11 cellular contexts compared by ENCODE assay signal in the genomic region with DNA sequence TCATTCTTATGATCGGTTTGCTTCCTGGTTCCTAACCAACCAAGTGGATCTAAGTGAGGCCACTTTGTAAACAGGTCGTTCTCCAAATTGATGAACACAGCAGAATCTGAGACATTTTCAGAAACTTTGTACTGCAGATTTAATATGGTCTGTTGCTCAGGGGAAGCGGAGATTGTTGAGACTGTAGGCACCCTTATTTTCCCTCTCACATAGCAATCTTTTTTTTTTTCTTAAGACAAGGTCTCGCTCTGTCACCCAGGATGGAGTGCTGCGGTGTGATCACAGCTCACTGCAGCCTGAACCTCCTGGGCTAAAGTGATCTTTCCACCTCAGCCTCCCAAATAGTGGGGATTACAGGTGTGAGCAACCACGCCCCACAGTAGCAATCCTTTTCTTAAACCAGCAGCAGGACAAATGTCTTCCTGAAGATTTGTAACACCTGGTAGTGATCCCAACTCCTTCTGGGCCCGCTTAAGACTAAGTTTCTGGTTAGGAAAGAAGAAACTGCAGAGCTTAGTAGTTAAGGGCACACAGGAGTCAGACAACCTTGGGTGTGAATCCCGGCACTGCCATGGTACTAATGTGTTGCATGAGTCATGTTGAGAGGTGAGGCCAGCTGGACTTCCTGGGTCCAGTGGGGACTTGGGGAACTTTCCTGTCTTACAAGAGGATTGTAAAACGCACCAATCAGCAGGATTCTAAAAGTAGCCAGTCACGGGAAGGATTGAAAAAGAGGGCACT. TPM values are rescaled to one million over a fixed set of nuclear protein-coding genes. Genes with fewer than 3 reads are reported as not detected.
DNase-seq lines count a peak whose midpoint lies in the region; ATAC-seq and TF ChIP-seq lines count a peak whose summit lies in the region.
"Had no signal": no experiment of that assay in that cellular context is flagged by ENCODE, and none has a peak within 500 bp of the region (broad histone marks: within the 10 kb centered on the region; RNA-seq: fewer than 3 reads in every experiment).

No MANE protein-coding gene starts in this region.

- H3F3A ChIP-seq in SU-DHL-6 (ENCODE audit: insufficient read depth): peaks cover 58% of the 10 kb centered on the region

- H3K4me3 Mint-ChIP-seq in activated CD4-positive, alpha-beta T cell treated with anti-CD3 and anti-CD28 coated beads, Interleukin-2, amount 10 ng/mL, durations not matched to agents 7 days and 5 days: no peak overlapping the region
- peak overlapping the region in 3 of 5 donors; percentile 18 to 50 (median 49) for H3K4me3 Mint-ChIP-seq in immature natural killer cell
- peak overlapping the region; percentile 48 to 67 for H3K4me3 Mint-ChIP-seq in stimulated activated naive B cell treated with anti-CD40 and anti-IgM and Interleukin-4, amounts not matched to agents 10 μg/mL and 1 μg/mL and 100 μg/mL, for 72 hours

- no peak overlapping the region for H2AFZ ChIP-seq in SU-DHL-6 (ENCODE audit: low read depth, low read length, severe bottlenecking)

- H3K4me3 ChIP-seq in SU-DHL-6 (ENCODE audit: insufficient read depth, low read length, poor library complexity, severe bottlenecking): peak overlapping the region; percentile 4
- H3K4me3 ChIP-seq: esophagus muscularis mucosa, SK-N-MC had no signal

- H4K20me1 ChIP-seq in SU-DHL-6 (ENCODE audit: low read depth, low read length): no peaks in the 10 kb centered on the region

- peaks cover 39% of the 10 kb centered on the region for H3K4me1 Mint-ChIP-seq in activated CD4-positive, alpha-beta T cell treated with anti-CD3 and anti-CD28 coated beads, Interleukin-2, amount 10 ng/mL, durations not matched to agents 7 days and 5 days
- H3K4me1 Mint-ChIP-seq in immature natural killer cell: peaks cover 38 to 40% of the 10 kb centered on the region in 2 donors
- peaks cover 34 to 45% of the 10 kb centered on the region in 2 donors for H3K4me1 Mint-ChIP-seq in stimulated activated naive B cell treated with anti-CD40 and anti-IgM and Interleukin-4, amounts not matched to agents 10 μg/mL and 1 μg/mL and 100 μg/mL, for 72 hours

- H3K36me3 ChIP-seq in SU-DHL-6 (ENCODE audit: low read length): no peaks in the 10 kb centered on the region
- H3K36me3 ChIP-seq: esophagus muscularis mucosa had no signal

- peak overlapping the region; percentile 71 for H3K9ac ChIP-seq in SU-DHL-6 (ENCODE audit: low read length)

- ATAC-seq in stimulated activated naive B cell treated with anti-CD40 and anti-IgM and Interleukin-4, amounts not matched to agents 10 μg/mL and 1 μg/mL and 100 μg/mL, for 72 hours (replicated peaks): no peak
- no peak for ATAC-seq in HG02763 (IDR thresholded peaks at IDR 0.05; ENCODE audit: unreplicated experiment)

- no peaks in the 10 kb centered on the region for H3K27me3 ChIP-seq in SU-DHL-6 (ENCODE audit: low read length)
- H3K27me3 ChIP-seq: esophagus muscularis mucosa had no signal

- POLR2A ChIA-PET in activated CD4-positive, alpha-beta T cell treated with anti-CD3 and anti-CD28 coated beads, Interleukin-2, amount 10 ng/mL, durations not matched to agents 7 days and 5 days (lab: Charles Lee): no interaction called here

- no peaks in the 10 kb centered on the region for H3K9me2 ChIP-seq in SU-DHL-6 (replicated peaks; ENCODE audit: insufficient read depth, low read length)

- peak overlapping the region; percentile 87 for H3K4me2 ChIP-seq in SU-DHL-6 (ENCODE audit: low read depth, low read length, poor library complexity, severe bottlenecking)

- H3K27me3 Mint-ChIP-seq in activated CD4-positive, alpha-beta T cell treated with anti-CD3 and anti-CD28 coated beads, Interleukin-2, amount 10 ng/mL, durations not matched to agents 7 days and 5 days: peaks cover 16% of the 10 kb centered on the region
- peaks cover 15 to 20% (median 19%) of the 10 kb centered on the region in 3 donors for H3K27me3 Mint-ChIP-seq in immature natural killer cell (ENCODE audit: low read depth in 3 of 3)
- no peaks in the 10 kb centered on the region for H3K27me3 Mint-ChIP-seq in stimulated activated naive B cell treated with anti-CD40 and anti-IgM and Interleukin-4, amounts not matched to agents 10 μg/mL and 1 μg/mL and 100 μg/mL, for 72 hours

- no peaks in the 10 kb centered on the region for H3K79me2 ChIP-seq in SU-DHL-6 (ENCODE audit: insufficient read depth, low read length)

- no peaks in the 10 kb centered on the region for H3K9me3 Mint-ChIP-seq in activated CD4-positive, alpha-beta T cell treated with anti-CD3 and anti-CD28 coated beads, Interleukin-2, amount 10 ng/mL, durations not matched to agents 7 days and 5 days
- no peaks in the 10 kb centered on the region for H3K9me3 Mint-ChIP-seq in immature natural killer cell
- H3K9me3 Mint-ChIP-seq in stimulated activated naive B cell treated with anti-CD40 and anti-IgM and Interleukin-4, amounts not matched to agents 10 μg/mL and 1 μg/mL and 100 μg/mL, for 72 hours: peaks cover 3 to 4% of the 10 kb centered on the region in 2 donors

- TF ChIP-seq CTCF in SU-DHL-6 (IDR thresholded peaks at IDR 0.05; ENCODE audit: insufficient read depth, low read length, poor library complexity, severe bottlenecking): no peak

- CTCF ChIA-PET in activated CD4-positive, alpha-beta T cell treated with anti-CD3 and anti-CD28 coated beads, Interleukin-2, amount 10 ng/mL, durations not matched to agents 7 days and 5 days (lab: Charles Lee): interaction anchor here (1.0 to 5.5 kb wide), 2 partner anchors 14 to 49 kb away, joined by 3 to 48 read pairs; no protein-coding TSS in a partner anchor

- peaks cover 5% of the 10 kb centered on the region for H3K36me3 Mint-ChIP-seq in activated CD4-positive, alpha-beta T cell treated with anti-CD3 and anti-CD28 coated beads, Interleukin-2, amount 10 ng/mL, durations not matched to agents 7 days and 5 days (ENCODE audit: low read depth)
- H3K36me3 Mint-ChIP-seq in immature natural killer cell: no peaks in the 10 kb centered on the region
- peaks cover 2 to 4% of the 10 kb centered on the region in 2 donors for H3K36me3 Mint-ChIP-seq in stimulated activated naive B cell treated with anti-CD40 and anti-IgM and Interleukin-4, amounts not matched to agents 10 μg/mL and 1 μg/mL and 100 μg/mL, for 72 hours

- H3K9me3 ChIP-seq in SU-DHL-6 (ENCODE audit: insufficient read depth, low read length): no peaks in the 10 kb centered on the region
- H3K9me3 ChIP-seq: esophagus muscularis mucosa had no signal

- H3K27ac Mint-ChIP-seq in activated CD4-positive, alpha-beta T cell treated with anti-CD3 and anti-CD28 coated beads, Interleukin-2, amount 10 ng/mL, durations not matched to agents 7 days and 5 days: peak overlapping the region; percentile 99
- H3K27ac Mint-ChIP-seq in immature natural killer cell: peak overlapping the region; percentile 96 to 99 (median 99)
- H3K27ac Mint-ChIP-seq in stimulated activated naive B cell treated with anti-CD40 and anti-IgM and Interleukin-4, amounts not matched to agents 10 μg/mL and 1 μg/mL and 100 μg/mL, for 72 hours: peak overlapping the region; percentile 100

- H3K27ac ChIP-seq in SU-DHL-6 (ENCODE audit: low read depth, low read length): peak overlapping the region; percentile 99
- H3K27ac ChIP-seq: SK-N-MC had no signal

- DNase-seq in activated CD4-positive, alpha-beta T cell treated with anti-CD3 and anti-CD28 coated beads, Interleukin-2, amount 10 ng/mL, durations not matched to agents 7 days and 5 days: no peak
- no peak for DNase-seq in activated CD4-positive, alpha-beta T cell treated with anti-CD3 and anti-CD28 coated beads for 1 hour
- DNase-seq in immature natural killer cell: peak in 1 of 3 donors; percentile 22
- no peak for DNase-seq in stimulated activated naive B cell treated with anti-CD40 and anti-IgM and Interleukin-4, amounts not matched to agents 10 μg/mL and 1 μg/mL and 100 μg/mL, for 72 hours
- no peak for DNase-seq in NCI-H1105 (lab: John Stamatoyannopoulos, UW)
- no peak for DNase-seq in GOT3 (lab: John Stamatoyannopoulos, UW)
- DNase-seq: ACHN had no signal

RNA-seq across cellular contexts. Expression of gene EZR, which starts 48.4 kb away (rescaled TPM):
- total RNA-seq in activated CD4-positive, alpha-beta T cell treated with anti-CD3 and anti-CD28 coated beads, Interleukin-2, amount 10 ng/mL, durations not matched to agents 7 days and 5 days: 100 to 1,000 TPM; 201 to 210 TPM
- polyA plus RNA-seq in immature natural killer cell: 100 to 1,000 TPM; 129 to 153 (median 139) TPM
